8 cellular contexts compared by ENCODE assay signal in the genomic region with DNA sequence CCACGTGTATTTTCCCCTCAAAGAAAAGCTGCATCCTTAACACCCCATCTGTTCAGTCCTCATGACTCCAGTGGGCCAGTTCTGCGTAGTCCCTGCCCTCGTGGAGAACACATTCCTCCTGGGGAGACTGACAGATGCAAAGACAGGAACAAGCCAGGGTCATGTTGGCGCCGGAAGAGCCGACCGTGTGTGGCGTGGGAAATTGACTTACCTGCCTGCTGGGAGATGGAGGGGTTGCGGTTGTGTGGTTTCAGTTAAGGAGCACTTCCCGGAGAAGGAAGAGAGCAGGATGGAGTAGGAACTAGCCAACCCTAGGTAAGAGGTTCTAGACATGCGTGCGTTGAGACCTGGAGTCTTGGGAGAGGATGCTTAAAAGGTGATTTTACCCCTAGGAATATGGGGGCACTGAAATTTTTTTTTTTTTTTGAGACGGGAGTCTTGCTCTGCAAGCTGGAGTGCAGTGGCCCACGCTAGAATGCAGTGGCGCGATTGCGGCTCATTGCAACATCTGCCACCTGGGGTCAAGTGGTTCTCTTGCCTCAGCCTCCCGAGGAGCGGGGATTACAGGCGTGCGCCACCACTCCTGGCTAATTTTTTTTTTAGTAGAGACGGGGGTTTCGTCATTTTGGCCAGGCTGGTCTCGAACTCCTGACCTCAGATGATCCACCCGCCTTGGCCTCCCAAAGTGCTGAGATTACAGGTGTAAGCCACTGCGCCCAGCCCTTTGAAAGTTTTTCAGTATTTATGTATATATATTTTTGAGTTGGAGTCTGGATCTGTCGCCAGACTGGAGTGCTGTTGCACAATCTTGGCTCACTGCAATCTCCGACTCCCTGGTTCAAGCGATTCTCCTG. TPM values are rescaled to one million over a fixed set of nuclear protein-coding genes. Genes with fewer than 3 reads are reported as not detected.
DNase-seq lines count a peak whose midpoint lies in the region; ATAC-seq and TF ChIP-seq lines count a peak whose summit lies in the region.

No MANE protein-coding gene starts in this region.

- H3K4me2 ChIP-seq in hepatocyte: peak overlapping the region; percentile 92

- TF ChIP-seq CTCF in C4-2B (conservative IDR thresholded peaks at IDR 0.05): no peak
- TF ChIP-seq CTCF in hepatocyte (IDR thresholded peaks at IDR 0.05; ENCODE audit: poor library complexity): no peak

- H3K27me3 ChIP-seq in hepatocyte: no peaks in the 10 kb centered on the region

- H3K36me3 ChIP-seq in hepatocyte (replicated peaks; ENCODE audit: insufficient read depth, low read depth): no peaks in the 10 kb centered on the region

- H3K27ac Mint-ChIP-seq in activated T-helper 1 cell treated with anti-CD3 and anti-CD28 coated beads, Interleukin-12 subunit alpha, Interleukin-12 subunit beta, Interleukin-2, Interleukin-4 antibody, amounts not matched to agents 30 ng/mL and 10 ng/mL and 1 ng/mL, durations not matched to agents 14 hours and 24 hours and 36 hours: peak overlapping the region; percentile 85
- H3K27ac Mint-ChIP-seq in stimulated activated effector memory CD8-positive, alpha-beta T cell treated with anti-CD3 and anti-CD28 coated beads, Interleukin-12 subunit alpha, Interleukin-12 subunit beta, amount 100 ng/mL, for 72 hours: peak overlapping the region; percentile 94

- no peaks in the 10 kb centered on the region for H3K9me3 Mint-ChIP-seq in activated T-helper 1 cell treated with anti-CD3 and anti-CD28 coated beads, Interleukin-12 subunit alpha, Interleukin-12 subunit beta, Interleukin-2, Interleukin-4 antibody, amounts not matched to agents 30 ng/mL and 10 ng/mL and 1 ng/mL, durations not matched to agents 14 hours and 24 hours and 36 hours
- H3K9me3 Mint-ChIP-seq in stimulated activated effector memory CD8-positive, alpha-beta T cell treated with anti-CD3 and anti-CD28 coated beads, Interleukin-12 subunit alpha, Interleukin-12 subunit beta, amount 100 ng/mL, for 72 hours: no peaks in the 10 kb centered on the region

- H2AFZ ChIP-seq in hepatocyte: no peak overlapping the region

- ATAC-seq in stimulated activated effector memory CD8-positive, alpha-beta T cell treated with anti-CD3 and anti-CD28 coated beads, Interleukin-12 subunit alpha, Interleukin-12 subunit beta, amount 100 ng/mL, for 72 hours: no peak

- H3K4me3 ChIP-seq in hepatocyte: peak overlapping the region; percentile 70

- no peaks in the 10 kb centered on the region for H3K9me2 ChIP-seq in hepatocyte (replicated peaks; ENCODE audit: insufficient read depth)

- peaks cover 18% of the 10 kb centered on the region for H3K4me1 ChIP-seq in hepatocyte (ENCODE audit: insufficient read depth)

- peak overlapping the region; percentile 90 for H3K4me3 Mint-ChIP-seq in activated T-helper 1 cell treated with anti-CD3 and anti-CD28 coated beads, Interleukin-12 subunit alpha, Interleukin-12 subunit beta, Interleukin-2, Interleukin-4 antibody, amounts not matched to agents 30 ng/mL and 10 ng/mL and 1 ng/mL, durations not matched to agents 14 hours and 24 hours and 36 hours
- H3K4me3 Mint-ChIP-seq in stimulated activated effector memory CD8-positive, alpha-beta T cell treated with anti-CD3 and anti-CD28 coated beads, Interleukin-12 subunit alpha, Interleukin-12 subunit beta, amount 100 ng/mL, for 72 hours: peak overlapping the region; percentile 92

- no peaks in the 10 kb centered on the region for H3K27me3 Mint-ChIP-seq in activated T-helper 1 cell treated with anti-CD3 and anti-CD28 coated beads, Interleukin-12 subunit alpha, Interleukin-12 subunit beta, Interleukin-2, Interleukin-4 antibody, amounts not matched to agents 30 ng/mL and 10 ng/mL and 1 ng/mL, durations not matched to agents 14 hours and 24 hours and 36 hours (ENCODE audit: insufficient read depth)

- H3K36me3 Mint-ChIP-seq in activated T-helper 1 cell treated with anti-CD3 and anti-CD28 coated beads, Interleukin-12 subunit alpha, Interleukin-12 subunit beta, Interleukin-2, Interleukin-4 antibody, amounts not matched to agents 30 ng/mL and 10 ng/mL and 1 ng/mL, durations not matched to agents 14 hours and 24 hours and 36 hours (ENCODE audit: low read depth): peaks cover 16% of the 10 kb centered on the region
- peaks cover 65% of the 10 kb centered on the region for H3K36me3 Mint-ChIP-seq in stimulated activated effector memory CD8-positive, alpha-beta T cell treated with anti-CD3 and anti-CD28 coated beads, Interleukin-12 subunit alpha, Interleukin-12 subunit beta, amount 100 ng/mL, for 72 hours

- peaks cover 32% of the 10 kb centered on the region for H4K20me1 ChIP-seq in hepatocyte (ENCODE audit: insufficient read depth, poor library complexity, severe bottlenecking)

- DNase-seq in HuH-7 (ENCODE audit: low spot score) (peak; percentile 49), hepatocyte (ENCODE audit: low spot score) (no peak), NCI-H226 (no peak), NCI-H510A (lab: John Stamatoyannopoulos, UW) (no peak), NCI-H748 (lab: John Stamatoyannopoulos, UW; ENCODE audit: unreplicated experiment) (no peak)
- DNase-seq in activated T-helper 1 cell treated with anti-CD3 and anti-CD28 coated beads, Interleukin-12 subunit alpha, Interleukin-12 subunit beta, Interleukin-2, Interleukin-4 antibody, amounts not matched to agents 30 ng/mL and 10 ng/mL and 1 ng/mL, durations not matched to agents 14 hours and 24 hours and 36 hours (ENCODE audit: low spot score): no peak
- DNase-seq in stimulated activated effector memory CD8-positive, alpha-beta T cell treated with anti-CD3 and anti-CD28 coated beads, Interleukin-12 subunit alpha, Interleukin-12 subunit beta, amount 100 ng/mL, for 72 hours (ENCODE audit: low spot score in 2 of 2): no peak

- WGBS in hepatocyte (ENCODE audit: low lambda C conversion rate, missing lambda C conversion rate): 82% methylated on average over 29 of the region's 29 CpGs

- H3K4me1 Mint-ChIP-seq in activated T-helper 1 cell treated with anti-CD3 and anti-CD28 coated beads, Interleukin-12 subunit alpha, Interleukin-12 subunit beta, Interleukin-2, Interleukin-4 antibody, amounts not matched to agents 30 ng/mL and 10 ng/mL and 1 ng/mL, durations not matched to agents 14 hours and 24 hours and 36 hours (ENCODE audit: low read depth): peaks cover 25% of the 10 kb centered on the region
- peaks cover 16% of the 10 kb centered on the region for H3K4me1 Mint-ChIP-seq in stimulated activated effector memory CD8-positive, alpha-beta T cell treated with anti-CD3 and anti-CD28 coated beads, Interleukin-12 subunit alpha, Interleukin-12 subunit beta, amount 100 ng/mL, for 72 hours

- peaks cover 60% of the 10 kb centered on the region for H3K79me2 ChIP-seq in hepatocyte

- intact Hi-C loops in activated T-helper 1 cell treated with anti-CD3 and anti-CD28 coated beads, Interleukin-12 subunit alpha, Interleukin-12 subunit beta, Interleukin-2, Interleukin-4 antibody, amounts not matched to agents 30 ng/mL and 10 ng/mL and 1 ng/mL, durations not matched to agents 14 hours and 24 hours and 36 hours (cut with micrococcal nuclease): loop anchor here (2.0 to 5.0 kb wide), 4 partner anchors 50 to 746 kb away; partner anchors contain the start of genes JAGN1 and SETD5

- H3K9me3 ChIP-seq in hepatocyte (ENCODE audit: low read depth): no peaks in the 10 kb centered on the region

- peak overlapping the region; percentile 93 for H3K27ac ChIP-seq in C4-2B
- H3K27ac ChIP-seq in hepatocyte: no peak overlapping the region

RNA-seq across cellular contexts. Expression of gene VHL, which starts 1.4 kb away (rescaled TPM):
- 59.6 and 65.8 TPM in 2 replicates for total RNA-seq in activated T-helper 1 cell treated with anti-CD3 and anti-CD28 coated beads, Interleukin-12 subunit alpha, Interleukin-12 subunit beta, Interleukin-2, Interleukin-4 antibody, amounts not matched to agents 30 ng/mL and 10 ng/mL and 1 ng/mL, durations not matched to agents 14 hours and 24 hours and 36 hours
- total RNA-seq in hepatocyte: 54.3 and 57.9 TPM in 2 replicates
- 21.8 and 32.1 TPM in 2 replicates for polyA plus RNA-seq in hepatocyte

RNA-seq across cellular contexts. Expression of gene IRAK2, which starts 21.8 kb away (rescaled TPM):
- 8.1 and 8.6 TPM in 2 replicates for total RNA-seq in activated T-helper 1 cell treated with anti-CD3 and anti-CD28 coated beads, Interleukin-12 subunit alpha, Interleukin-12 subunit beta, Interleukin-2, Interleukin-4 antibody, amounts not matched to agents 30 ng/mL and 10 ng/mL and 1 ng/mL, durations not matched to agents 14 hours and 24 hours and 36 hours
- 3.7 and 4.0 TPM in 2 replicates for total RNA-seq in hepatocyte
- polyA plus RNA-seq in hepatocyte: 2.3 and 2.5 TPM in 2 replicates

RNA-seq across cellular contexts. Expression of gene BRK1, which starts 27.5 kb away (rescaled TPM):
- 97.2 and 105 TPM in 2 replicates for total RNA-seq in activated T-helper 1 cell treated with anti-CD3 and anti-CD28 coated beads, Interleukin-12 subunit alpha, Interleukin-12 subunit beta, Interleukin-2, Interleukin-4 antibody, amounts not matched to agents 30 ng/mL and 10 ng/mL and 1 ng/mL, durations not matched to agents 14 hours and 24 hours and 36 hours
- total RNA-seq in hepatocyte: 105 and 112 TPM in 2 replicates
- 186 and 188 TPM in 2 replicates for polyA plus RNA-seq in hepatocyte

RNA-seq across cellular contexts. Expression of gene FANCD2OS, which starts 34.9 kb away (rescaled TPM):
- not detected in 2 replicates for total RNA-seq in activated T-helper 1 cell treated with anti-CD3 and anti-CD28 coated beads, Interleukin-12 subunit alpha, Interleukin-12 subunit beta, Interleukin-2, Interleukin-4 antibody, amounts not matched to agents 30 ng/mL and 10 ng/mL and 1 ng/mL, durations not matched to agents 14 hours and 24 hours and 36 hours
- total RNA-seq in hepatocyte: not detected in 2 replicates
- not detected in 2 replicates for polyA plus RNA-seq in hepatocyte
